16 cellular contexts compared by ENCODE assay signal in the genomic region with DNA sequence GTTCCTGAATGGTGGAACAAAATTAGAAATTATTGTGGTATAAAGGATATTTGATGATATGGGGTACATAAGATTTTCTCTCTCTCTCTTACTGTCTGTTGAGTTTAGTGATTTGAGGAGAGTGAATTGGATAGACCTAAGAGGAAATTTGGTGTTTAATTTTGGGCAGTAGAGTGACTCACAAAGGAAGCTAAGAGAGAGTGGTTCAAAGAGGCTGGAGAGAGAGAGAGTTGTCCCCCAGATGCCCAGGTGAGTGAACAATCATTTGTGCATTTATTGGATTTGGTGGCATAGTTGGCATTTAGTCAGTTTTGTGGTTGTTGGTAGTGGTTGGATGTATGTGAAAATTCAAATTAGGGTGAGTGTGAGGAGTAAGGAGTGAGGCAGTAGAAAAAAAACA. TPM values are rescaled to one million over a fixed set of nuclear protein-coding genes. Genes with fewer than 3 reads are reported as not detected.
DNase-seq lines count a peak whose midpoint lies in the region; ATAC-seq, FAIRE-seq and TF ChIP-seq lines count a peak whose summit lies in the region.
"Had no signal": no experiment of that assay in that cellular context is flagged by ENCODE, and none has a peak within 500 bp of the region (broad histone marks: within the 10 kb centered on the region; RNA-seq: fewer than 3 reads in every experiment).

No MANE protein-coding gene starts in this region.

- H3K4me1 ChIP-seq in CD4-positive, CD25-positive, alpha-beta regulatory T cell (ENCODE audit: control insufficient read depth, insufficient read depth, low read length, poor library complexity, severe bottlenecking) = peaks cover 7% of the 10 kb centered on the region
- H3K4me1 ChIP-seq in aorta (ENCODE audit: control insufficient read depth in 1 of 2, insufficient read depth in 2 of 2, low read length in 2 of 2) (no peaks in the 10 kb centered on the region), ascending aorta (no peaks in the 10 kb centered on the region)

- no peaks in the 10 kb centered on the region for H3K27me3 ChIP-seq in CD4-positive, CD25-positive, alpha-beta regulatory T cell (ENCODE audit: control insufficient read depth, insufficient read depth, low read length)
- H3K27me3 ChIP-seq in aorta (ENCODE audit: control insufficient read depth in 1 of 2, insufficient read depth in 2 of 2, low read length in 1 of 2) (no peaks in the 10 kb centered on the region), ascending aorta (no peaks in the 10 kb centered on the region)

- peaks cover 35 to 47% (median 41%) of the 10 kb centered on the region in 4 donors for H3K4me1 Mint-ChIP-seq in CD4-positive, CD25-positive, alpha-beta regulatory T cell
- peaks cover 28% of the 10 kb centered on the region for H3K4me1 Mint-ChIP-seq in activated T-helper 17 cell treated with anti-CD3 and anti-CD28 coated beads, Interleukin-2, amount 50 U/mL, for 72 hours
- H3K4me1 Mint-ChIP-seq in naive thymus-derived CD8-positive, alpha-beta T cell = peaks cover 16 to 34% (median 24%) of the 10 kb centered on the region in 4 donors

- H3K4me3 ChIP-seq in CD4-positive, CD25-positive, alpha-beta regulatory T cell (ENCODE audit: low read depth, low read length) = no peak overlapping the region
- no peak overlapping the region for H3K4me3 ChIP-seq in aorta (ENCODE audit: low read length in 2 of 2)
- H3K4me3 ChIP-seq in ascending aorta = no peak overlapping the region

- intact Hi-C loops in aorta (cut with DNase I) = no loop called here
- intact Hi-C loops in ascending aorta (cut with DNase I) = no loop called here

- ATAC-seq in CD4-positive, CD25-positive, alpha-beta regulatory T cell (ENCODE audit: low read depth in 2 of 2) = no peak
- ATAC-seq in activated T-helper 17 cell treated with anti-CD3 and anti-CD28 coated beads, Interleukin-2, amount 50 U/mL, for 72 hours (replicated peaks) = no peak
- no peak for ATAC-seq in naive thymus-derived CD8-positive, alpha-beta T cell
- ATAC-seq in aorta (ENCODE audit: low FRiP score) = no peak
- ATAC-seq in HG02763 (IDR thresholded peaks at IDR 0.05; ENCODE audit: unreplicated experiment) = no peak
- ATAC-seq: HCT116 had no signal

- no peak for TF ChIP-seq CTCF in ascending aorta (IDR thresholded peaks at IDR 0.05)

- H3K36me3 ChIP-seq in CD4-positive, CD25-positive, alpha-beta regulatory T cell (ENCODE audit: control insufficient read depth, insufficient read depth, low read length) = no peaks in the 10 kb centered on the region
- no peaks in the 10 kb centered on the region for H3K36me3 ChIP-seq in aorta (ENCODE audit: control insufficient read depth in 1 of 2, insufficient read depth in 2 of 2, low read length in 1 of 2)
- no peaks in the 10 kb centered on the region for H3K36me3 ChIP-seq in ascending aorta

- no peak overlapping the region for H3K27ac ChIP-seq in CD4-positive, CD25-positive, alpha-beta regulatory T cell (ENCODE audit: insufficient read depth, low read length, poor library complexity, severe bottlenecking)
- H3K27ac ChIP-seq in aorta (ENCODE audit: low read depth in 1 of 2, low read length in 2 of 2) (no peak overlapping the region), ascending aorta (no peak overlapping the region)
- H3K27ac ChIP-seq: HL-60 had no signal

- H3K9me3 ChIP-seq in CD4-positive, CD25-positive, alpha-beta regulatory T cell (ENCODE audit: control insufficient read depth in 2 of 2, low read length in 2 of 2) = no peaks in the 10 kb centered on the region
- H3K9me3 ChIP-seq in aorta (ENCODE audit: control insufficient read depth, low read length) = no peaks in the 10 kb centered on the region
- no peaks in the 10 kb centered on the region for H3K9me3 ChIP-seq in ascending aorta

- H3K27ac Mint-ChIP-seq in CD4-positive, CD25-positive, alpha-beta regulatory T cell = peak overlapping the region; percentile 1 to 20 (median 1)
- peak overlapping the region; percentile 1 for H3K27ac Mint-ChIP-seq in activated T-helper 17 cell treated with anti-CD3 and anti-CD28 coated beads, Interleukin-2, amount 50 U/mL, for 72 hours
- H3K27ac Mint-ChIP-seq in naive thymus-derived CD8-positive, alpha-beta T cell = peak overlapping the region in 6 of 10 donors; percentile 0 to 23 (median 12)
- H3K27ac Mint-ChIP-seq: B cell had no signal

- H3K36me3 Mint-ChIP-seq in CD4-positive, CD25-positive, alpha-beta regulatory T cell = no peaks in the 10 kb centered on the region
- peaks cover 5% of the 10 kb centered on the region for H3K36me3 Mint-ChIP-seq in activated T-helper 17 cell treated with anti-CD3 and anti-CD28 coated beads, Interleukin-2, amount 50 U/mL, for 72 hours (ENCODE audit: low read depth)
- peaks cover 0 to 4% (median 4%) of the 10 kb centered on the region in 3 donors for H3K36me3 Mint-ChIP-seq in naive thymus-derived CD8-positive, alpha-beta T cell

- H3K27me3 Mint-ChIP-seq in CD4-positive, CD25-positive, alpha-beta regulatory T cell = no peaks in the 10 kb centered on the region
- H3K27me3 Mint-ChIP-seq in activated T-helper 17 cell treated with anti-CD3 and anti-CD28 coated beads, Interleukin-2, amount 50 U/mL, for 72 hours = no peaks in the 10 kb centered on the region
- no peaks in the 10 kb centered on the region for H3K27me3 Mint-ChIP-seq in naive thymus-derived CD8-positive, alpha-beta T cell
- H3K27me3 Mint-ChIP-seq: B cell; CD4-positive, alpha-beta memory T cell had no signal

- POLR2A ChIA-PET in naive thymus-derived CD8-positive, alpha-beta T cell (lab: Charles Lee) = no interaction called here

- no peak for DNase-seq in CD4-positive, CD25-positive, alpha-beta regulatory T cell
- DNase-seq in GM19239 (ENCODE audit: insufficient read length, low spot score) (no peak), aorta (no peak), ascending aorta (ENCODE audit: low spot score in 2 of 2) (no peak), SIG-M5 treated with dmso at 0.1 percent for 504 hours (lab: John Stamatoyannopoulos, UW; ENCODE audit: unreplicated experiment) (no peak)
- DNase-seq in naive thymus-derived CD8-positive, alpha-beta T cell = no peak
- DNase-seq: C1 segment of cervical spinal cord; CD4-positive, alpha-beta memory T cell; DND-41; GDM1 had no signal

- H3K4me3 Mint-ChIP-seq in CD4-positive, CD25-positive, alpha-beta regulatory T cell = no peak overlapping the region
- H3K4me3 Mint-ChIP-seq in activated T-helper 17 cell treated with anti-CD3 and anti-CD28 coated beads, Interleukin-2, amount 50 U/mL, for 72 hours = no peak overlapping the region
- no peak overlapping the region for H3K4me3 Mint-ChIP-seq in naive thymus-derived CD8-positive, alpha-beta T cell
- H3K4me3 Mint-ChIP-seq: B cell; CD4-positive, alpha-beta memory T cell had no signal

- peaks cover 0 to 2% (median 0%) of the 10 kb centered on the region in 7 donors for H3K9me3 Mint-ChIP-seq in CD4-positive, CD25-positive, alpha-beta regulatory T cell
- no peaks in the 10 kb centered on the region for H3K9me3 Mint-ChIP-seq in activated T-helper 17 cell treated with anti-CD3 and anti-CD28 coated beads, Interleukin-2, amount 50 U/mL, for 72 hours
- H3K9me3 Mint-ChIP-seq in naive thymus-derived CD8-positive, alpha-beta T cell = no peaks in the 10 kb centered on the region
- H3K9me3 Mint-ChIP-seq: CD4-positive, alpha-beta memory T cell had no signal

- peak; percentile 45 for FAIRE-seq in GM19239 (lab: Jason Lieb, UNC)
- FAIRE-seq: A204.1 had no signal

RNA-seq across cellular contexts. Expression of gene GPD2, which starts 56.8 kb away (rescaled TPM):
- 11.3 TPM for total RNA-seq in CD4-positive, CD25-positive, alpha-beta regulatory T cell
- 1 to 10 TPM; 6.0 to 9.8 (median 7.7) TPM for polyA plus RNA-seq in CD4-positive, CD25-positive, alpha-beta regulatory T cell
- 10 to 100 TPM; 14.9 to 31.6 TPM for total RNA-seq in activated T-helper 17 cell treated with anti-CD3 and anti-CD28 coated beads, Interleukin-2, amount 50 U/mL, for 72 hours
- total RNA-seq in naive thymus-derived CD8-positive, alpha-beta T cell = 10 to 100 TPM in 1 of 2 experiments, 1 to 10 TPM in 1; 7.3 to 10.2 TPM
- 1 to 10 TPM; 3.0 to 4.0 (median 3.9) TPM for polyA plus RNA-seq in naive thymus-derived CD8-positive, alpha-beta T cell
- total RNA-seq in aorta (10 to 100 TPM; 16.3 to 31.3 TPM), ascending aorta (20.0 TPM)
- 10 to 100 TPM in 1 of 2 donors, 1 to 10 TPM in 1; 3.9 to 11.5 TPM for polyA plus RNA-seq in aorta
